31 cellular contexts compared by ENCODE assay signal in genomic region chr7:40990841-40991240, GRCh38.
"Had no signal": no experiment of that assay in that cellular context is flagged by ENCODE, and none has a peak within 500 bp of the region (broad histone marks: within the 10 kb centered on the region; RNA-seq: fewer than 3 reads in every experiment).

No MANE protein-coding gene starts in this region.

- H3K27ac ChIP-seq: breast epithelium, foreskin keratinocyte, pancreas, prostate gland, skin epidermis, thyroid gland, upper lobe of left lung, WERI-Rb-1 had no signal

- H3K9me3 Mint-ChIP-seq: activated CD4-positive, alpha-beta T cell treated with anti-CD3 and anti-CD28 coated beads, Interleukin-2, amount 10 ng/mL, durations not matched to agents 24 days and 14 days; activated T-cell treated with anti-CD3 and anti-CD28 coated beads, Interleukin-2, amount 50 U/mL, for 24 hours; dendritic cell treated with granulocyte-macrophage colony-stimulating factor and Interleukin-4, amounts not matched to agents 40 ng/mL and 50 ng/mL, for 4 days; endodermal cell; naive B cell; nephron progenitor cell; T-helper 1 cell treated with Interleukin-12 subunit alpha and Interleukin-12 subunit beta and Interleukin-4 antibody, amounts not matched to agents 30 μg/mL and 1 μg/mL, for 36 hours had no signal

- H3K27me3 ChIP-seq: breast epithelium, foreskin keratinocyte, pancreas, thyroid gland, upper lobe of left lung had no signal

- H3K4me3 ChIP-seq: breast epithelium, heart right ventricle, pancreas, prostate gland, skin epidermis, thyroid gland, upper lobe of left lung had no signal

- DNase-seq: activated CD4-positive, alpha-beta memory T cell treated with anti-CD3 and anti-CD28 coated beads, Interleukin-2, amount 10 ng/mL, durations not matched to agents 7 days and 5 days; activated CD4-positive, alpha-beta T cell treated with anti-CD3 and anti-CD28 coated beads, Interleukin-2, amount 10 ng/mL, durations not matched to agents 24 days and 14 days; activated CD8-positive, alpha-beta memory T cell treated with anti-CD3 and anti-CD28 coated beads, Interleukin-2, amount 50 U/mL, for 48 hours; activated gamma-delta T cell; activated naive CD4-positive, alpha-beta T cell treated with anti-CD3 and anti-CD28 coated beads, Interleukin-2, amount 10 ng/mL, durations not matched to agents 7 days and 5 days; activated naive CD8-positive, alpha-beta T cell treated with anti-CD3 and anti-CD28 coated beads, Interleukin-2, amount 10 ng/mL, durations not matched to agents 7 days and 5 days; activated T-cell treated with anti-CD3 and anti-CD28 coated beads, Interleukin-2, amount 50 U/mL, for 24 hours; amniotic stem cell; endodermal cell; foreskin keratinocyte; heart right ventricle; kidney glomerular epithelial cell; naive B cell; nephron progenitor cell; pancreas; retina; stimulated activated CD4-positive, alpha-beta T cell treated with anti-CD3 and anti-CD28 coated beads, Interleukin-12 subunit alpha, Interleukin-12 subunit beta, amount 100 ng/mL, for 4 hours; stimulated activated CD4-positive, alpha-beta T cell treated with anti-CD3 and anti-CD28 coated beads, Interleukin-4, amount 100 ng/mL, for 24 hours; SW 1271; T1000; thyroid gland; upper lobe of left lung; WERI-Rb-1 had no signal

- H3K9me3 ChIP-seq: breast epithelium, heart right ventricle, pancreas, prostate gland, thyroid gland, upper lobe of left lung had no signal

- H3K36me3 Mint-ChIP-seq: activated naive CD4-positive, alpha-beta T cell treated with anti-CD3 and anti-CD28 coated beads, Interleukin-2, amount 10 ng/mL, durations not matched to agents 7 days and 5 days; activated naive CD8-positive, alpha-beta T cell treated with anti-CD3 and anti-CD28 coated beads, Interleukin-2, amount 10 ng/mL, durations not matched to agents 7 days and 5 days; naive B cell; stimulated activated effector memory CD8-positive, alpha-beta T cell treated with anti-CD3 and anti-CD28 coated beads, Interleukin-12 subunit alpha, Interleukin-12 subunit beta, amount 100 ng/mL, for 72 hours had no signal

- H3K4me3 Mint-ChIP-seq: activated CD4-positive, alpha-beta memory T cell treated with anti-CD3 and anti-CD28 coated beads, Interleukin-2, amount 10 ng/mL, durations not matched to agents 7 days and 5 days; activated CD4-positive, alpha-beta T cell treated with anti-CD3 and anti-CD28 coated beads, Interleukin-2, amount 10 ng/mL, durations not matched to agents 24 days and 14 days; activated naive CD4-positive, alpha-beta T cell treated with anti-CD3 and anti-CD28 coated beads, Interleukin-2, amount 10 ng/mL, durations not matched to agents 7 days and 5 days; activated naive CD8-positive, alpha-beta T cell treated with anti-CD3 and anti-CD28 coated beads, Interleukin-2, amount 10 ng/mL, durations not matched to agents 7 days and 5 days; activated T-cell treated with anti-CD3 and anti-CD28 coated beads, Interleukin-2, amount 50 U/mL, for 24 hours; central memory CD8-positive, alpha-beta T cell; dendritic cell treated with granulocyte-macrophage colony-stimulating factor and Interleukin-4, amounts not matched to agents 40 ng/mL and 50 ng/mL, for 4 days; endodermal cell; naive B cell; nephron progenitor cell; stimulated activated effector memory CD8-positive, alpha-beta T cell treated with anti-CD3 and anti-CD28 coated beads, Interleukin-12 subunit alpha, Interleukin-12 subunit beta, amount 100 ng/mL, for 72 hours; stimulated activated naive CD8-positive, alpha-beta T cell treated with anti-CD3 and anti-CD28 coated beads, Interleukin-15, Interleukin-2, amounts not matched to agents 100 ng/mL and 50 ng/mL, for 24 hours; T-helper 1 cell treated with Interleukin-12 subunit alpha and Interleukin-12 subunit beta and Interleukin-4 antibody, amounts not matched to agents 30 μg/mL and 1 μg/mL, for 36 hours had no signal

- H3K4me1 ChIP-seq: breast epithelium, foreskin keratinocyte, heart right ventricle, pancreas, prostate gland, upper lobe of left lung had no signal

- H3K36me3 ChIP-seq: breast epithelium, heart right ventricle, pancreas, prostate gland, thyroid gland, upper lobe of left lung, WERI-Rb-1 had no signal

- H3K27ac Mint-ChIP-seq: activated CD4-positive, alpha-beta memory T cell treated with anti-CD3 and anti-CD28 coated beads, Interleukin-2, amount 10 ng/mL, durations not matched to agents 7 days and 5 days; activated CD4-positive, alpha-beta T cell treated with anti-CD3 and anti-CD28 coated beads, Interleukin-2, amount 10 ng/mL, durations not matched to agents 24 days and 14 days; activated naive CD4-positive, alpha-beta T cell treated with anti-CD3 and anti-CD28 coated beads, Interleukin-2, amount 10 ng/mL, durations not matched to agents 7 days and 5 days; activated naive CD8-positive, alpha-beta T cell treated with anti-CD3 and anti-CD28 coated beads, Interleukin-2, amount 10 ng/mL, durations not matched to agents 7 days and 5 days; activated T-cell treated with anti-CD3 and anti-CD28 coated beads, Interleukin-2, amount 50 U/mL, for 24 hours; dendritic cell treated with granulocyte-macrophage colony-stimulating factor and Interleukin-4, amounts not matched to agents 40 ng/mL and 50 ng/mL, for 4 days; endodermal cell; naive B cell; nephron progenitor cell; stimulated activated effector memory CD8-positive, alpha-beta T cell treated with anti-CD3 and anti-CD28 coated beads, Interleukin-12 subunit alpha, Interleukin-12 subunit beta, amount 100 ng/mL, for 72 hours; stimulated activated naive CD8-positive, alpha-beta T cell treated with anti-CD3 and anti-CD28 coated beads, Interleukin-15, Interleukin-2, amounts not matched to agents 100 ng/mL and 50 ng/mL, for 24 hours; T-helper 1 cell treated with Interleukin-12 subunit alpha and Interleukin-12 subunit beta and Interleukin-4 antibody, amounts not matched to agents 30 μg/mL and 1 μg/mL, for 36 hours had no signal

- H3K4me1 Mint-ChIP-seq: activated CD4-positive, alpha-beta memory T cell treated with anti-CD3 and anti-CD28 coated beads, Interleukin-2, amount 10 ng/mL, durations not matched to agents 7 days and 5 days; activated CD4-positive, alpha-beta T cell treated with anti-CD3 and anti-CD28 coated beads, Interleukin-2, amount 10 ng/mL, durations not matched to agents 24 days and 14 days; activated naive CD4-positive, alpha-beta T cell treated with anti-CD3 and anti-CD28 coated beads, Interleukin-2, amount 10 ng/mL, durations not matched to agents 7 days and 5 days; activated naive CD8-positive, alpha-beta T cell treated with anti-CD3 and anti-CD28 coated beads, Interleukin-2, amount 10 ng/mL, durations not matched to agents 7 days and 5 days; central memory CD8-positive, alpha-beta T cell; endodermal cell; stimulated activated effector memory CD8-positive, alpha-beta T cell treated with anti-CD3 and anti-CD28 coated beads, Interleukin-12 subunit alpha, Interleukin-12 subunit beta, amount 100 ng/mL, for 72 hours had no signal

- H3K27me3 Mint-ChIP-seq: activated CD4-positive, alpha-beta memory T cell treated with anti-CD3 and anti-CD28 coated beads, Interleukin-2, amount 10 ng/mL, durations not matched to agents 7 days and 5 days; activated CD4-positive, alpha-beta T cell treated with anti-CD3 and anti-CD28 coated beads, Interleukin-2, amount 10 ng/mL, durations not matched to agents 24 days and 14 days; activated naive CD4-positive, alpha-beta T cell treated with anti-CD3 and anti-CD28 coated beads, Interleukin-2, amount 10 ng/mL, durations not matched to agents 7 days and 5 days; activated T-cell treated with anti-CD3 and anti-CD28 coated beads, Interleukin-2, amount 50 U/mL, for 24 hours; central memory CD8-positive, alpha-beta T cell; dendritic cell treated with granulocyte-macrophage colony-stimulating factor and Interleukin-4, amounts not matched to agents 40 ng/mL and 50 ng/mL, for 4 days; naive B cell; stimulated activated naive CD8-positive, alpha-beta T cell treated with anti-CD3 and anti-CD28 coated beads, Interleukin-15, Interleukin-2, amounts not matched to agents 100 ng/mL and 50 ng/mL, for 24 hours had no signal
